ENCODE assay signal across 11 cellular contexts in genomic region chr4:3204021-3204431, GRCh38. TPM values are rescaled to one million over a fixed set of nuclear protein-coding genes. Genes with fewer than 3 reads are reported as not detected.
DNase-seq lines count a peak whose midpoint lies in the region; ATAC-seq and TF ChIP-seq lines count a peak whose summit lies in the region.
"Had no signal": no experiment of that assay in that cellular context is flagged by ENCODE, and none has a peak within 500 bp of the region (broad histone marks: within the 10 kb centered on the region; RNA-seq: fewer than 3 reads in every experiment).

No MANE protein-coding gene starts in this region.

- H2BK20ac ChIP-seq in IMR-90 (ENCODE audit: low read depth, low read length), result no peak overlapping the region

- peak overlapping the region; percentile 32 for H2BK5ac ChIP-seq in IMR-90 (ENCODE audit: low read depth, low read length, poor library complexity, severe bottlenecking)

- peak overlapping the region; percentile 15; the same call in 1 of the 2 replicates for H3K27ac ChIP-seq in ACC112 (ENCODE audit: low read depth, low read length)
- H3K27ac ChIP-seq in IMR-90 (ENCODE audit: insufficient read depth, low read length), result peak overlapping the region; percentile 56; the same call in 1 of the 2 replicates
- H3K27ac ChIP-seq: VCaP had no signal

- no peak overlapping the region; the same call in 1 of the 2 replicates for H3K23ac ChIP-seq in IMR-90 (ENCODE audit: low read depth, low read length)

- H4K5ac ChIP-seq in IMR-90 (ENCODE audit: low read depth, low read length), result no peak overlapping the region

- 20% methylated on average over 1 of the region's 8 CpGs; no CpG with 5 or more reads in 1 of the 2 experiments for WGBS in IMR-90 (ENCODE audit: extremely low coverage in 2 of 2, insufficient read length in 1 of 2), 2 experiments

- no peak overlapping the region for H3K56ac ChIP-seq in IMR-90 (ENCODE audit: extremely low read depth, insufficient read depth, low read length)

- H4K91ac ChIP-seq in IMR-90 (ENCODE audit: insufficient read depth, low read depth, low read length), result no peak overlapping the region

- no peaks in the 10 kb centered on the region for H3K79me2 ChIP-seq in ACC112 (ENCODE audit: control insufficient read depth, insufficient read depth, low read length, unreplicated experiment)

- H3K4me2 ChIP-seq in IMR-90 (ENCODE audit: low read depth, low read length), result peak overlapping the region; percentile 89

- H2AFZ ChIP-seq in ACC112 (ENCODE audit: low read length, unreplicated experiment) (no peak overlapping the region), IMR-90 (replicated peaks; ENCODE audit: low read length, poor library complexity) (no peak overlapping the region)

- TF ChIP-seq CTCF in IMR-90 (conservative IDR thresholded peaks at IDR 0.05; ENCODE audit: low read depth, low read length), result no peak
- no peak for TF ChIP-seq CTCF in fibroblast of the aortic adventitia (IDR thresholded peaks at IDR 0.05; ENCODE audit: insufficient read depth, low read length)
- TF ChIP-seq CTCF in nephron (IDR thresholded peaks at IDR 0.05; ENCODE audit: unreplicated experiment in 3 of 3), result no peak

- no peak overlapping the region for H2BK120ac ChIP-seq in IMR-90 (ENCODE audit: low read depth, low read length)

- CTCF ChIA-PET in IMR-90 (lab: Yijun Ruan, JAX), result interaction anchor here (1.7 kb wide), 1 partner anchor 11 kb away, joined by 4 read pairs; no protein-coding TSS in a partner anchor

- peaks cover 29% of the 10 kb centered on the region for H3K4me1 Mint-ChIP-seq in nephron

- H3K9me3 Mint-ChIP-seq in nephron, result no peaks in the 10 kb centered on the region

- H4K20me1 ChIP-seq in IMR-90 (ENCODE audit: insufficient read depth, low read length), result peaks cover 13% of the 10 kb centered on the region; the same call in 1 of the 2 replicates

- H3K9ac ChIP-seq in IMR-90 (ENCODE audit: low read depth, low read length), result no peak overlapping the region

- H2BK15ac ChIP-seq in IMR-90 (ENCODE audit: low read depth, low read length), result no peak overlapping the region

- in situ Hi-C loops in IMR-90 (cut with MboI; ENCODE audit: low sequenced_read_pairs), result no loop called here

- TF ChIP-seq POLR2A in IMR-90 (IDR thresholded peaks at IDR 0.05; ENCODE audit: low read depth, low read length), result no peak

- H3K27me3 Mint-ChIP-seq in nephron (ENCODE audit: low read depth), result no peaks in the 10 kb centered on the region

- no peak overlapping the region for H3K14ac ChIP-seq in IMR-90 (replicated peaks; ENCODE audit: low read depth, low read length)

- H3K4ac ChIP-seq in IMR-90 (ENCODE audit: low read depth, low read length), result 0 out of 2 replicates have a peak overlapping the region, but pooled peaks have one; percentile 12

- peaks cover 14% of the 10 kb centered on the region for H3K4me1 ChIP-seq in ACC112 (ENCODE audit: control insufficient read depth, insufficient read depth, low read length, unreplicated experiment)
- H3K4me1 ChIP-seq in IMR-90 (ENCODE audit: control insufficient read depth, insufficient read depth, low read length), result peaks cover 18% of the 10 kb centered on the region

- H3K4me3 ChIP-seq in ACC112 (ENCODE audit: low read depth, low read length), result peak overlapping the region; percentile 9; the same call in 1 of the 2 replicates
- no peak overlapping the region for H3K4me3 ChIP-seq in IMR-90 (ENCODE audit: insufficient read depth, low read depth, low read length)
- no peak overlapping the region for H3K4me3 ChIP-seq in fibroblast of the aortic adventitia (ENCODE audit: low read depth, low read length)

- BruUV-seq in IMR-90 (replicated peaks; lab: Mats Ljungman, UMichigan), result no TSS peak

- H3K27me3 ChIP-seq in ACC112 (ENCODE audit: insufficient read depth, low read length) (no peaks in the 10 kb centered on the region), IMR-90 (ENCODE audit: control insufficient read depth, insufficient read depth, low read length) (no peaks in the 10 kb centered on the region)

- H3K36me3 Mint-ChIP-seq in nephron (ENCODE audit: low read depth), result peaks cover 32% of the 10 kb centered on the region

- intact Hi-C loops in IMR-90 (cut with micrococcal nuclease), result no loop called here

- peak overlapping the region; percentile 15 to 41 (median 30) for H3K27ac Mint-ChIP-seq in nephron

- DNase-seq in IMR-90, result peak; percentile 67
- DNase-seq in fibroblast of the aortic adventitia (ENCODE audit: low read depth), result peak; percentile 63
- DNase-seq in MV-4-11 (lab: John Stamatoyannopoulos, UW), result no peak
- no peak for DNase-seq in NCI-H128 (lab: John Stamatoyannopoulos, UW; ENCODE audit: unreplicated experiment)
- DNase-seq: activated naive CD4-positive, alpha-beta T cell treated with Interleukin-2 at 50 U/mL for 16 hours; PC-3 had no signal

- no peak overlapping the region for H3K18ac ChIP-seq in IMR-90 (ENCODE audit: low read depth, low read length)

- ATAC-seq in IMR-90 (ENCODE audit: low read depth), result peak; percentile 89
- no peak for ATAC-seq in HG02852 (IDR thresholded peaks at IDR 0.05; ENCODE audit: unreplicated experiment)
- no peak for ATAC-seq in GM21786 (IDR thresholded peaks at IDR 0.05; ENCODE audit: unreplicated experiment)
- ATAC-seq: PC-3 had no signal

- no peak overlapping the region for H3K4me3 Mint-ChIP-seq in nephron

- H3K36me3 ChIP-seq in ACC112 (ENCODE audit: insufficient read depth, low read length) (peaks cover 12% of the 10 kb centered on the region; the same call in 1 of the 2 replicates), IMR-90 (ENCODE audit: control insufficient read depth, insufficient read depth, low read length) (peaks cover 15% of the 10 kb centered on the region)

- peaks cover 0 to 19% of the 10 kb centered on the region in 2 experiments; a peak in 2 of 4 replicates for H3K79me1 ChIP-seq in IMR-90 (ENCODE audit: low read depth in 1 of 2, low read length in 2 of 2)

- H2AK5ac ChIP-seq in IMR-90 (ENCODE audit: low read depth, low read length), result no peak overlapping the region

- POLR2A ChIA-PET in IMR-90 (lab: Charles Lee; ENCODE audit: unreplicated experiment), result no interaction called here

- H4K8ac ChIP-seq in IMR-90 (ENCODE audit: low read depth in 2 of 2, low read length in 2 of 2), result no peak overlapping the region

- H3K9me3 ChIP-seq in IMR-90 (ENCODE audit: control insufficient read depth, insufficient read depth, low read length), result no peaks in the 10 kb centered on the region

- dilution Hi-C loops in IMR-90 (cut with HindIII; ENCODE audit: low sequenced_read_pairs, unreplicated experiment), result no loop called here

- H2AK9ac ChIP-seq in IMR-90 (replicated peaks; ENCODE audit: low read depth, low read length, poor library complexity), result peak overlapping the region; percentile 58

- H3K9me1 ChIP-seq in IMR-90 (ENCODE audit: insufficient read depth, low read length), result peaks cover 20% of the 10 kb centered on the region

- no peak for TF ChIP-seq RAD21 in IMR-90 (IDR thresholded peaks at IDR 0.05; ENCODE audit: low read length)

TF ChIP-seq in IMR-90, 13 proteins besides CTCF, POLR2A, EP300 and RAD21:
- no peak for TF ChIP-seq SMC3 (IDR thresholded peaks at IDR 0.05; ENCODE audit: low read depth, low read length)
- no peak for TF ChIP-seq FOS (IDR thresholded peaks at IDR 0.05; ENCODE audit: low read depth, low read length)
- no peak for TF ChIP-seq CEBPB (IDR thresholded peaks at IDR 0.05; ENCODE audit: low read depth, low read length)
- no peak for TF ChIP-seq USF2 (IDR thresholded peaks at IDR 0.05; ENCODE audit: low read depth, low read length)
- TF ChIP-seq BHLHE40 (IDR thresholded peaks at IDR 0.05; ENCODE audit: low read depth, low read length), result no peak
- TF ChIP-seq NFE2L2 (IDR thresholded peaks at IDR 0.05; ENCODE audit: low read depth, low read length), result no peak

RNA-seq across cellular contexts. Expression of gene MSANTD1, which starts 44.9 kb away (rescaled TPM):
- total RNA-seq in IMR-90 (2012; rRNA removed) (under 0.01 and 0.28 TPM in 2 replicates), fibroblast of the aortic adventitia (ENCODE audit: low replicate concordance) (0.41 and 0.63 TPM in 2 replicates)
- polyA plus RNA-seq in IMR-90 (2012; rRNA removed), result 0.07 and 0.09 TPM in 2 replicates
- 0.07 TPM in 1 of 2 replicates, not detected in the other for polyA plus RNA-seq in IMR-90 (2012; cell fraction: cytosol; rRNA removed)
- polyA plus RNA-seq in IMR-90 (2012; cell fraction: nucleus; rRNA removed; ENCODE audit: low replicate concordance), result 1.2 and 2.0 TPM in 2 replicates

Comparison
In these comparisons a context has a peak if more than half of its experiments do, and no peak if none do; other contexts are left out.
1. DNase-seq: peak in IMR-90 (single experiment) and fibroblast of the aortic adventitia (single experiment); none in MV-4-11 (single experiment) and NCI-H128 (single experiment).